ENCODE assay signal across 1 cellular context in the genomic region with DNA sequence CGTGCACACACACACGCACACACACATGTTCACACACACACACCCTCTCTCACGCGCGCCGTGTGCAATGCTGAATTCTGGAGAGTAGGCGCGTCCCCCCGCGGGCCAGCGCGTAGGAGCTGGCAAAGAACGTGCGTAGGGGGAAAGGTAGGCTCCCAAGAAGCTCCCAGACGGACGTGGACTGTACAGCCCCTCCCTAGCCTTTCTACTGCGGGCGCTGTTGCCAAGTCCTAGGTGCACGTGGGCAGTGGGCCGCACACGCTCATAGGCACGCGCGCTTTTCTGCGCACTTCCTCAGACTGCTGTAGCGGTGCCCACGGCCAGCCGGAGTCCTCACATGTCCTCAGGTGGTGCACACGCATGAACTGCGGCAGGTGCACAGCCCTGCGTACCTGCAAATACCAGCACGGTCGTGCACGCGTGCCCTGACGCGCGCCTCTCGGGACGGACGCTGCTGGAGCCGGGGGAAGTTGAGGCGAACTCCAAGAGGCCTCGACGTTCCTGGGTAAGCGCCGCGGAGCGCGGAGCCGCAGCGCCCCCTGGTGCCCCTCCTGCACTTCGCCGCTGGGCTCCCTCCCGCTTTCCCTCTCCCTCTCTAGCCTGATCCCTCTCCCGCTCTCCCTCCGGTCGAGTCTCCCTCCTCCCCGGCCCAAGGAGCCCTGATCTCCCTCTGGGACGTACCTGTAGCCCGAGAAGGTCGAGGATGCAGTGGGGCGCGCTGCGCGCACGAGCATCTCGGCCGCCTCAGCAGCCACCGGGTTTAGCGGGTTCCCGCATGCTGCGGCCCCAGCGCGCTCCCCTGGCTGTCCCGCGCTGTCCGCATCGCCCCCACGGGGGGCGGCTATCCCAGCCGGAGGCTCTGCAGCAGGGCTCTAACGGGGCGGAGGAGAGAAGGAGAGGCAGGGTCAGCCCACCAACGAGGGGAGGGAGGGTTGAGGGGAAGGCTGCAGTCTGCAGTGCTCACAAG.
TF ChIP-seq lines count a peak whose summit lies in the region.

No MANE protein-coding gene starts in this region.

TF ChIP-seq in endothelial cell of umbilical vein, 7 proteins besides CTCF, POLR2A, EP300 and RAD21 (continued from another document):
- no peak for TF ChIP-seq GATA2 (IDR thresholded peaks at IDR 0.05; ENCODE audit: insufficient read depth, insufficient read length, low read depth, low read length)
- no peak for TF ChIP-seq JUN (IDR thresholded peaks at IDR 0.05; ENCODE audit: borderline replicate concordance, insufficient read depth, insufficient read length, low read depth)
TF ChIP-seq in endothelial cell of umbilical vein: peak in this region for 0.
